Comparison of ENCODE assay signal across 9 cellular contexts in the genomic region with DNA sequence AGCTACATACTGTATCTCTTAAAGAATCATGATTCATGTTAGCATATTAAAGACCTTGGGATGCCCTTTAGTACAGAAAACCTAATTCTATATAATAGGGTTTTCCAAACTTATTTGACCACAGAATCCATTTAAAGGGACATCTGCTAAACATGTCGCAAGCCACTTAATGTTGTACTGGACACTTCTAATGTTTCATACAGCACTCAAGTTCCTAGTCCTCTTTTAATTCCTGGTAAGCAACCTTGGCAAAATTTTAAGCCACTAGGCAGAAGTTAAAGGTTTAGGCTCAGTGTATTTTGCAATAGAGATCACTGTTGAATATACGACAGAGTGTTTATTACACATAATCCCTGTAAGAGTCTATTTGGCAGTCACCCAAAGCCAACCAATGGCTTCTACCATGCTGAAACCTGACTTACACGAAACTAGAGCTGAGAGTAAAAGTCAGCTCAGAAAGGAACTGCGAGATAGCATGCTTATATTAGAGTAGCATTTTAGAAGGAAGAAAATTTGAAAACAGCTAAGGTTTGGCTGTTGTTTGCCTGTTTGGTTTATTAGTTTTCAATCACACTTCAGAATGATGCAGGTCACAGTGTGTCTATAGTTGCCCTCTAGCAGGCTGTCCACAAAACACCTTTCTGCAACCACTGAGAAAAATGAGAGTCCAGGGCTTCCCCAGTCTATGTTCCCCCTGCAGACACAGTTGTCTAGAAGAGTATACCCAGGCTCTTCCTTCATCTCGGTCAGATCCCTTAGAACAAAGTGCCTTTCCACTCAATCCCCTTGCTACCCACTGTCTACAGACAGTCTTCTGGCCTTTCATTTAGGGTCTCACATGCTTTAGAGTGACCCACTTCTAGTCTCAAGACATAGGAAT.
A peak's percentile ranks its signal among the peaks of the same experiment; 100 is the strongest.
DNase-seq lines count a peak whose midpoint lies in the region; ATAC-seq and TF ChIP-seq lines count a peak whose summit lies in the region.
"Had no signal": no experiment of that assay in that cellular context is flagged by ENCODE, and none has a peak within 500 bp of the region (broad histone marks: within the 10 kb centered on the region; RNA-seq: fewer than 3 reads in every experiment).

No MANE protein-coding gene starts in this region.

- TF ChIP-seq CTCF in right atrium auricular region (IDR thresholded peaks at IDR 0.05): no peak
- no peak for TF ChIP-seq CTCF in epithelial cell of esophagus (IDR thresholded peaks at IDR 0.05; ENCODE audit: insufficient read depth, low read depth, low read length, missing control alignments)

- H3K4me1 ChIP-seq in right atrium auricular region: no peaks in the 10 kb centered on the region

- H3K27ac ChIP-seq in right atrium auricular region: no peak overlapping the region

- peak; percentile 57 for ATAC-seq in Right ventricle myocardium superior (ENCODE audit: poor library complexity)

- H3K27me3 ChIP-seq in right atrium auricular region: no peaks in the 10 kb centered on the region

- no peak overlapping the region for H3K4me3 ChIP-seq in right atrium auricular region
- H3K4me3 ChIP-seq in epithelial cell of esophagus (ENCODE audit: low read length): no peak overlapping the region

- intact Hi-C loops in Right ventricle myocardium superior (cut with DNase I): loop anchor here (5.0 kb wide), 2 partner anchors 42 to 612 kb away; no protein-coding TSS in a partner anchor

- H3K36me3 ChIP-seq in right atrium auricular region: no peaks in the 10 kb centered on the region

- no peak for DNase-seq in Right ventricle myocardium superior
- no peak for DNase-seq in right atrium auricular region (ENCODE audit: low spot score)
- peak; percentile 94 to 98 for DNase-seq in NCI-H524 (lab: John Stamatoyannopoulos, UW)
- DNase-seq in epithelial cell of esophagus (ENCODE audit: low read depth): peak; percentile 90
- peak; percentile 49 for DNase-seq in stromal cell of bone marrow (ENCODE audit: low read depth)
- DNase-seq in NCI-H446 treated with DMSO at 0.1 percent for 48 hours (lab: John Stamatoyannopoulos, UW): no peak
- no peak for DNase-seq in NOMO-1 treated with dmso at 0.1 percent for 144 hours (lab: John Stamatoyannopoulos, UW; ENCODE audit: unreplicated experiment)
- DNase-seq in NCI-H446 (lab: John Stamatoyannopoulos, UW): no peak
- DNase-seq: naive thymus-derived CD8-positive, alpha-beta T cell had no signal

- no peaks in the 10 kb centered on the region for H3K9me3 ChIP-seq in right atrium auricular region

Comparison
In these comparisons a context has a peak if more than half of its experiments do, and no peak if none do; other contexts are left out.
1. DNase-seq: peak in NCI-H524 (2 of 2), epithelial cell of esophagus (single experiment) and stromal cell of bone marrow (single experiment); none in Right ventricle myocardium superior (single experiment), right atrium auricular region (single experiment), NCI-H446 treated with DMSO at 0.1 percent for 48 hours (single experiment), NOMO-1 treated with dmso at 0.1 percent for 144 hours (single experiment) and NCI-H446 (0 of 2).